ENCODE assay signal across 9 cellular contexts in the genomic region with DNA sequence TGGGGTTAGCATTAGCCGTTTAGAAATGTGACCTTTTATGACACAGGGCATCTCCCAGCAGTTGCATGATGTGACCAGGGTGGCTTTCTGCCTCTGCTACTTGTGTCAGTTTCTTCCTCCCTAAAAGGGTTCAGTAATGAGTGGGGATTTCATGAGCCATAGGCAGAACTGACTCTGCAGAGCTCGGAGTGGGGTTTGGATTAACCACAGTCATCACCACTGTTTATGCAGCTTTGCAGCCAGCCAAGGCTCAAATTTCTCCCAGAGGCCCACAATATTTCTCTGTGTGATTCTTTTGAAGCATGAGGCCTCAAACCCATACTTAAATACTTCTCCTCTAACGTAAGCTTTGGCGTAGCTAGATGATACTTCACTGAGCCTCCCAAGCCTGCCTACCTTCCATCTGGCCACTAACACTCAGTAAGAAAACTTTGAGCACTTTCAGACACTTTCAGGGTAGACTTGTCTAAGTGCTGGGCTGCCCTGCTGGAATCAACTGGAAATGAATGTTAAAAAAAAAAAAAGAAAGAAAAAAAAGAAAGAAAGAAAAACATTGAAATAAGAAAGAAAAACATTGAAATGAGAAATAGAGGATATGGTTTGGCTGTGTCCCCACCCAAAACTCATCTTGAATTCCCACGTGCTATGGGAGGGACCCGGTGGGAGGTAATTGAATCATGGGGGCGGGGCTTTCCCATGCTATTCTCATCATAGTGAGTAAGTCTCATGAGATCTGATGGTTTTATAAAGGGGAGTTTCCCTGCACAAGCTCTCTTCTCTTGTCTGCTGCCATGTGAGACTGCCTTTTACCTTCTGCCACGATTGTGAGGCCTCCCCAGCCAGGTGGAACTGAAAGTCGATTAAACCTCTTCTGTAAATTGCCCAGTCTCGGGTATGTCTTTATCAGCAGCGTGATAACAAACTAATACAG. TPM values are rescaled to one million over a fixed set of nuclear protein-coding genes. Genes with fewer than 3 reads are reported as not detected.
DNase-seq lines count a peak whose midpoint lies in the region; ATAC-seq and TF ChIP-seq lines count a peak whose summit lies in the region.
"Had no signal": no experiment of that assay in that cellular context is flagged by ENCODE, and none has a peak within 500 bp of the region (broad histone marks: within the 10 kb centered on the region; RNA-seq: fewer than 3 reads in every experiment).

No MANE protein-coding gene starts in this region.

- no peaks in the 10 kb centered on the region for H3K27me3 Mint-ChIP-seq in progenitor cell of endocrine pancreas

- TF ChIP-seq CTCF in AG09319 (IDR thresholded peaks at IDR 0.05; ENCODE audit: low read depth, low read length) (no peak), progenitor cell of endocrine pancreas (IDR thresholded peaks at IDR 0.05; ENCODE audit: unreplicated experiment) (no peak)

- peaks cover 2% of the 10 kb centered on the region for H3K4me1 Mint-ChIP-seq in progenitor cell of endocrine pancreas (ENCODE audit: low read depth)

- no peaks in the 10 kb centered on the region for H3K27me3 ChIP-seq in MG63

- peak; percentile 84 for DNase-seq in AG09319 (ENCODE audit: extremely low read depth, low read depth)
- DNase-seq in MG63, result peak; percentile 67
- peak; percentile 93 for DNase-seq in fibroblast of gingiva (ENCODE audit: low read depth)
- no peak for DNase-seq in progenitor cell of endocrine pancreas (ENCODE audit: low spot score, unreplicated experiment)
- DNase-seq in putamen (ENCODE audit: low spot score), result no peak
- DNase-seq in LoVo (ENCODE audit: low spot score), result no peak

- peaks cover 21% of the 10 kb centered on the region for H3K9me3 ChIP-seq in MG63

- no peak overlapping the region for H3K4me3 Mint-ChIP-seq in progenitor cell of endocrine pancreas (ENCODE audit: low read depth)
- H3K4me3 Mint-ChIP-seq: T-helper 1 cell treated with Interleukin-12 subunit alpha and Interleukin-12 subunit beta and Interleukin-4 antibody, amounts not matched to agents 30 μg/mL and 1 μg/mL, for 36 hours had no signal

- peak overlapping the region; percentile 75 for H3K27ac Mint-ChIP-seq in progenitor cell of endocrine pancreas
- H3K27ac Mint-ChIP-seq: T-helper 1 cell treated with Interleukin-12 subunit alpha and Interleukin-12 subunit beta and Interleukin-4 antibody, amounts not matched to agents 30 μg/mL and 1 μg/mL, for 36 hours had no signal

- no peaks in the 10 kb centered on the region for H3K36me3 ChIP-seq in MG63

- peaks cover 4% of the 10 kb centered on the region for H3K9me3 Mint-ChIP-seq in progenitor cell of endocrine pancreas (ENCODE audit: low read depth)
- H3K9me3 Mint-ChIP-seq: T-helper 1 cell treated with Interleukin-12 subunit alpha and Interleukin-12 subunit beta and Interleukin-4 antibody, amounts not matched to agents 30 μg/mL and 1 μg/mL, for 36 hours had no signal

- ATAC-seq in HG03175 (IDR thresholded peaks at IDR 0.05; ENCODE audit: unreplicated experiment) (no peak), GM21723 (IDR thresholded peaks at IDR 0.05; ENCODE audit: unreplicated experiment) (no peak)

- no peaks in the 10 kb centered on the region for H3K36me3 Mint-ChIP-seq in progenitor cell of endocrine pancreas (ENCODE audit: insufficient read depth)

- no peak overlapping the region for H3K4me3 ChIP-seq in MG63

RNA-seq across cellular contexts. Expression of gene LAPTM4A, which starts 11.5 kb away (rescaled TPM):
- total RNA-seq in MG63 (2014; rRNA removed; shearing (Covaris generic); ENCODE audit: low replicate concordance), result 174 and 250 TPM in 2 replicates
- total RNA-seq in progenitor cell of endocrine pancreas, result 241 and 251 TPM in 2 replicates

RNA-seq across cellular contexts. Expression of gene MATN3, which starts 50.4 kb away (rescaled TPM):
- total RNA-seq in MG63 (2014; rRNA removed; shearing (Covaris generic); ENCODE audit: low replicate concordance), result 0.15 and 0.76 TPM in 2 replicates
- total RNA-seq in progenitor cell of endocrine pancreas, result 2.5 and 3.1 TPM in 2 replicates

Comparison
In these comparisons a context has a peak if more than half of its experiments do, and no peak if none do; other contexts are left out.
1. DNase-seq: peak in AG09319 (single experiment), MG63 (single experiment) and fibroblast of gingiva (single experiment); none in progenitor cell of endocrine pancreas (single experiment), putamen (single experiment) and LoVo (single experiment).